In the genomic region with DNA sequence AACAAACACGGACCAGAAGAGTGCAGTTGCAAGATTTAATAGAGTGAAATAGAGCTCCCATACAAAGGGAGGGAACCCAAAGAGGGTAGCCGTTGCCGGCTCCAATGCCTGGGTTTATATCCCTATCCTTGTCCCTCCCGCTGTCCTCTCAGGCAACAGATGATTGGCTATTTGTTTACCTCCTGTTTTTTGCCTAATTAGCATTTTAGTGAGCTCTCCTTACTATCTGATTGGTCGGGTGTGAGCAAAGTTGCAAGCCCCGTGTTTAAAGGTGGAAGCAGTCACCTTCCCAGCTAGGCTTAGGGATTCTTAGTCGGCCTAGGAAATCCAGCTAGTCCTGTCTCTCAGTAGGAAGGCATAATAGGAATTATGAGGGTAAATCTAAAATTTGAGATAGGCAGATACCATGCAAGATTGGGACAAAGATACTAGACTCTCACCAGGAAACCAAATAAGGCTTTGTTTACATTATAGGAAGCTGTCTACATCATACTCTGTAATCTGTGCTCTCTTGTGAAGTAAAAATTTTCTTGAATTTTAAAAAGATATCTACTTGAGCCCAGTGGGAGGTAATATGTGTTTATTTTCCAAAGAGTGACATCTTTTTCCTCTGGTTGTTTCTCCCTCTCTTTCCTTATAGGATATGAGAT, we compare ENCODE assay signal across 25 cellular contexts.
A peak's percentile ranks its signal among the peaks of the same experiment; 100 is the strongest.
DNase-seq lines count a peak whose midpoint lies in the region; ATAC-seq, FAIRE-seq and TF ChIP-seq lines count a peak whose summit lies in the region.
"Had no signal": no experiment of that assay in that cellular context is flagged by ENCODE, and none has a peak within 500 bp of the region (broad histone marks: within the 10 kb centered on the region; RNA-seq: fewer than 3 reads in every experiment).

No MANE protein-coding gene starts in this region.

- H3K36me3 Mint-ChIP-seq in astrocyte (ENCODE audit: low read depth, unreplicated experiment): peaks cover 36% of the 10 kb centered on the region
- H3K36me3 Mint-ChIP-seq in CD8-positive, alpha-beta memory T cell: peaks cover 19 to 24% (median 20%) of the 10 kb centered on the region in 3 donors
- H3K36me3 Mint-ChIP-seq in stimulated activated memory B cell treated with anti-CD40 and anti-IgM and Interleukin-4, amounts not matched to agents 10 μg/mL and 1 μg/mL and 100 μg/mL, for 72 hours: peaks cover 58% of the 10 kb centered on the region

- H3K36me3 ChIP-seq in astrocyte (ENCODE audit: insufficient read depth, low read length) (peaks cover 49% of the 10 kb centered on the region), smooth muscle cell (ENCODE audit: low read depth) (no peaks in the 10 kb centered on the region)
- H3K36me3 ChIP-seq in CD8-positive, alpha-beta memory T cell (ENCODE audit: insufficient read depth, low read length): no peaks in the 10 kb centered on the region
- H3K36me3 ChIP-seq: BE2C, SJSA1 had no signal

- H3K4me3 Mint-ChIP-seq in astrocyte (ENCODE audit: unreplicated experiment): no peak overlapping the region
- no peak overlapping the region for H3K4me3 Mint-ChIP-seq in CD8-positive, alpha-beta memory T cell
- no peak overlapping the region for H3K4me3 Mint-ChIP-seq in stimulated activated memory B cell treated with anti-CD40 and anti-IgM and Interleukin-4, amounts not matched to agents 10 μg/mL and 1 μg/mL and 100 μg/mL, for 72 hours
- H3K4me3 Mint-ChIP-seq: CD14-positive monocyte had no signal

- no peaks in the 10 kb centered on the region for H3K79me2 ChIP-seq in astrocyte (ENCODE audit: insufficient read depth, low read length)
- no peaks in the 10 kb centered on the region for H3K79me2 ChIP-seq in smooth muscle cell (ENCODE audit: low read depth)

- H3K4me1 ChIP-seq in astrocyte (ENCODE audit: insufficient read depth, low read length) (peaks cover 15% of the 10 kb centered on the region), smooth muscle cell (ENCODE audit: low read depth) (peaks cover 3% of the 10 kb centered on the region)
- no peaks in the 10 kb centered on the region for H3K4me1 ChIP-seq in CD8-positive, alpha-beta memory T cell (ENCODE audit: insufficient read depth, low read length)
- H3K4me1 ChIP-seq: BE2C had no signal

- H3K4me2 ChIP-seq in astrocyte (ENCODE audit: low read length) (peak overlapping the region; percentile 51), smooth muscle cell (no peak overlapping the region)

- H2AFZ ChIP-seq in astrocyte (ENCODE audit: low read depth, low read length): no peak overlapping the region
- no peak overlapping the region for H2AFZ ChIP-seq in smooth muscle cell (ENCODE audit: low read depth)

- peak; percentile 17 for DNase-seq in HCEC 1CT
- DNase-seq in astrocyte (ENCODE audit: low read depth): no peak
- DNase-seq in fibroblast of the aortic adventitia (ENCODE audit: low read depth): peak; percentile 16
- DNase-seq in smooth muscle cell (lab: John Stamatoyannopoulos, UW; ENCODE audit: unreplicated experiment): no peak
- no peak for DNase-seq in LoVo (ENCODE audit: low spot score)
- DNase-seq in CD8-positive, alpha-beta memory T cell: no peak
- DNase-seq: BE2C, Kasumi-1, MV-4-11, NCI-H1105, NCI-H146, NCI-H1930, NCI-H2107, NCI-H524, NCI-H748 treated with DMSO at 0.1 percent for 48 hours had no signal

- POLR2A ChIA-PET in CD8-positive, alpha-beta memory T cell (lab: Charles Lee): no interaction called here

- H3K9me3 ChIP-seq in astrocyte (ENCODE audit: insufficient read depth, low read depth, low read length): no peaks in the 10 kb centered on the region
- no peaks in the 10 kb centered on the region for H3K9me3 ChIP-seq in smooth muscle cell (replicated peaks; ENCODE audit: low read depth)
- H3K9me3 ChIP-seq in CD8-positive, alpha-beta memory T cell (ENCODE audit: low read length): no peaks in the 10 kb centered on the region
- H3K9me3 ChIP-seq: BE2C, SJSA1 had no signal

- H4K20me1 ChIP-seq in astrocyte (ENCODE audit: insufficient read depth, low read length) (no peaks in the 10 kb centered on the region), smooth muscle cell (ENCODE audit: low read depth) (no peaks in the 10 kb centered on the region)

- peaks cover 7% of the 10 kb centered on the region for H3K4me1 Mint-ChIP-seq in astrocyte (ENCODE audit: low read depth, unreplicated experiment)
- H3K4me1 Mint-ChIP-seq in CD8-positive, alpha-beta memory T cell: peaks cover 2 to 9% (median 3%) of the 10 kb centered on the region in 3 donors
- H3K4me1 Mint-ChIP-seq in stimulated activated memory B cell treated with anti-CD40 and anti-IgM and Interleukin-4, amounts not matched to agents 10 μg/mL and 1 μg/mL and 100 μg/mL, for 72 hours: no peaks in the 10 kb centered on the region
- H3K4me1 Mint-ChIP-seq: CD14-positive monocyte had no signal

- no peak for TF ChIP-seq CTCF in astrocyte (IDR thresholded peaks at IDR 0.05; ENCODE audit: insufficient read depth, low read depth, low read length)
- TF ChIP-seq CTCF in fibroblast of the aortic adventitia (IDR thresholded peaks at IDR 0.05; ENCODE audit: insufficient read depth, low read length): no peak
- no peak for TF ChIP-seq CTCF in smooth muscle cell (IDR thresholded peaks at IDR 0.05; ENCODE audit: borderline replicate concordance, insufficient read depth, poor library complexity, severe bottlenecking)

- H3K27ac ChIP-seq in astrocyte (ENCODE audit: low read depth, low read length) (peak overlapping the region; percentile 80), smooth muscle cell (ENCODE audit: low read depth) (peak overlapping the region; percentile 50)
- H3K27ac ChIP-seq in CD8-positive, alpha-beta memory T cell (ENCODE audit: low read depth, low read length): no peak overlapping the region
- H3K27ac ChIP-seq: HL-60, SJSA1 had no signal

- no peaks in the 10 kb centered on the region for H3K27me3 Mint-ChIP-seq in astrocyte (ENCODE audit: low read depth, unreplicated experiment)
- no peaks in the 10 kb centered on the region for H3K27me3 Mint-ChIP-seq in CD8-positive, alpha-beta memory T cell
- no peaks in the 10 kb centered on the region for H3K27me3 Mint-ChIP-seq in stimulated activated memory B cell treated with anti-CD40 and anti-IgM and Interleukin-4, amounts not matched to agents 10 μg/mL and 1 μg/mL and 100 μg/mL, for 72 hours

- FAIRE-seq in astrocyte (lab: Jason Lieb, UNC): no peak
- FAIRE-seq: D721Med, G401.6, GM12878, H1 had no signal

- H3K4me3 ChIP-seq in astrocyte (ENCODE audit: insufficient read depth, low read depth, low read length) (no peak overlapping the region), fibroblast of the aortic adventitia (ENCODE audit: low read depth, low read length) (no peak overlapping the region), smooth muscle cell (no peak overlapping the region)
- H3K4me3 ChIP-seq in CD8-positive, alpha-beta memory T cell (ENCODE audit: low read length): no peak overlapping the region
- H3K4me3 ChIP-seq: GM12878, SJSA1 had no signal

- H3F3A ChIP-seq in smooth muscle cell (ENCODE audit: low read depth): no peaks in the 10 kb centered on the region

- H3K27me3 ChIP-seq in astrocyte (ENCODE audit: insufficient read depth, low read length): no peaks in the 10 kb centered on the region
- peaks cover 5% of the 10 kb centered on the region for H3K27me3 ChIP-seq in smooth muscle cell (ENCODE audit: low read depth)
- no peaks in the 10 kb centered on the region for H3K27me3 ChIP-seq in CD8-positive, alpha-beta memory T cell (ENCODE audit: insufficient read depth, low read length, poor library complexity, severe bottlenecking)
- H3K27me3 ChIP-seq: BE2C, SJSA1 had no signal

- no peaks in the 10 kb centered on the region for H3K9me3 Mint-ChIP-seq in astrocyte (ENCODE audit: unreplicated experiment)
- H3K9me3 Mint-ChIP-seq in CD8-positive, alpha-beta memory T cell: no peaks in the 10 kb centered on the region
- H3K9me3 Mint-ChIP-seq in stimulated activated memory B cell treated with anti-CD40 and anti-IgM and Interleukin-4, amounts not matched to agents 10 μg/mL and 1 μg/mL and 100 μg/mL, for 72 hours: peaks cover 3% of the 10 kb centered on the region

- ATAC-seq in stimulated activated memory B cell treated with anti-CD40 and anti-IgM and Interleukin-4, amounts not matched to agents 10 μg/mL and 1 μg/mL and 100 μg/mL, for 72 hours: no peak
- ATAC-seq: GM12878, HCT116, Right ventricle myocardium inferior had no signal

- 97% methylated on average over 7 of the region's 7 CpGs for WGBS in smooth muscle cell (ENCODE audit: low lambda C conversion rate)

- peak overlapping the region; percentile 48 for H3K9ac ChIP-seq in astrocyte (ENCODE audit: low read length)
- no peak overlapping the region for H3K9ac ChIP-seq in smooth muscle cell (ENCODE audit: low read depth)

- no peak overlapping the region for H3K27ac Mint-ChIP-seq in astrocyte (ENCODE audit: unreplicated experiment)
- peak overlapping the region in 1 of 8 donors; percentile 23 for H3K27ac Mint-ChIP-seq in CD8-positive, alpha-beta memory T cell
- no peak overlapping the region for H3K27ac Mint-ChIP-seq in stimulated activated memory B cell treated with anti-CD40 and anti-IgM and Interleukin-4, amounts not matched to agents 10 μg/mL and 1 μg/mL and 100 μg/mL, for 72 hours

- CTCF ChIA-PET in CD8-positive, alpha-beta memory T cell (lab: Charles Lee): no interaction called here

Comparison
In these comparisons a context has a peak if more than half of its experiments do, and no peak if none do; other contexts are left out.
1. DNase-seq: peak in HCEC 1CT (single experiment) and fibroblast of the aortic adventitia (single experiment); none in astrocyte (single experiment), smooth muscle cell (single experiment), LoVo (single experiment) and CD8-positive, alpha-beta memory T cell (0 of 5).